ENCODE assay signal across 8 cellular contexts in the genomic region with DNA sequence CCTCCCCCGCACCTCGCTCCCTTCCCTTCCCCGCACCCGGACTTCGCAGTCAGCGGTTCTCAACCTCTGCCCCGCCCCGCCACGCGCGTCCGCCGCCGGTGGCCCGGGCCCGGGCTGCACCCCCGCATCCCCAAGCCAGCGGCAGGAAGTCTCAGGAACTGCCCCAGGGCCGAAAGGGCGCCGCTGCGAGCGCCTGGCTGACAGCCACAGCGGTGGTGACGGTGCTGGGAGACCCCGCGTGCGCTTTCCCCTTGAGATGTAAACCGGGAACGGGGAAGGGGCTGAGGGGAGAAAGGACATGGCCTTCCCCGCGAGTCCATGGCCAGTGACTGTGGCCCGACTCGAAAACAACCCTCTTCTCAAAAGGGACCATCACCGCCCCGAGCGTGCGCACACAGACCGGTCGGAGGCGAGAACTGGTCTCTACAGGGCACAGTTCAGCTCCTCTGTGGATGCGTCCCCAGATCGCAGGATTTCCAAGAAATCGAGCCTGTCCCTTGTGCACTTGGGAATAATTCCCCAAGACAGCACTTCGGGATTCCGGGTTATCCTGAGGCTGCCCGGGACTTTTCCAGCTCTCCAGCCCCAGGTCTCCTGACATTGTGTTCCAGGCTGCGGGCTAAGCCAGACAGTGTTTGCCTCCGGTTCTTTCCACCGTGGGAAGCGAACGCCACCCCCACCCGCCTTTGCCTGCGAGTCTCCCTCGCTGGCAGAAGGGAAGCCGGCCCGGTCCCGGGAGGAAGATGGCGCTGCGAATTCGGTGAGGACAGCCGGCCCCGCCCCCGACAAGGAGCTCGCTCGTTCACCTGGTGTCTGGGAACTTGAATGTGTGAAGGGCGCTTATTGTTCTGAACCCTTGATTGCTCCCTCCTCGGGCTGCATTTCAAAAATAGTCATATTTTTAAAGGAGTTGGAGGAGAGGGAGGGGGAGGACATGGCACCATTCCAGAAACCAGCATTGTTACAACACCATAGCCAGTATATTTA. TPM values are rescaled to one million over a fixed set of nuclear protein-coding genes. Genes with fewer than 3 reads are reported as not detected.
DNase-seq lines count a peak whose midpoint lies in the region; ATAC-seq, FAIRE-seq and TF ChIP-seq lines count a peak whose summit lies in the region.

No MANE protein-coding gene starts in this region.

- peaks cover 0 to 1% of the 10 kb centered on the region in 2 experiments for H3K36me3 ChIP-seq in keratinocyte (ENCODE audit: control insufficient read depth in 2 of 2, extremely low read depth in 1 of 2, insufficient read depth in 2 of 2, low read length in 2 of 2)
- no peaks in the 10 kb centered on the region for H3K36me3 ChIP-seq in small intestine (ENCODE audit: control insufficient read depth in 2 of 2, insufficient read depth in 2 of 2, low read length in 2 of 2)

- ATAC-seq in GM21576 (IDR thresholded peaks at IDR 0.05; ENCODE audit: unreplicated experiment), result peak; percentile 11
- no peak for ATAC-seq in GM18511 (IDR thresholded peaks at IDR 0.05; ENCODE audit: unreplicated experiment)
- no peak for ATAC-seq in HG03045 (IDR thresholded peaks at IDR 0.05; ENCODE audit: unreplicated experiment)

- peak; percentile 69 for FAIRE-seq in keratinocyte (lab: Jason Lieb, UNC)
- FAIRE-seq in small intestine (lab: Jason Lieb, UNC), result no peak

- DNase-seq in NCI-H2227 (lab: John Stamatoyannopoulos, UW; ENCODE audit: unreplicated experiment), result peak; percentile 84
- DNase-seq in cardiac fibroblast (ENCODE audit: low read depth in 2 of 2), result peak; percentile 29 to 48
- peak; percentile 44 for DNase-seq in keratinocyte (ENCODE audit: low read depth, low spot score)
- DNase-seq in small intestine, result peak; percentile 80
- no peak for DNase-seq in DMS114 treated with DMSO at 0.1 percent for 48 hours (lab: John Stamatoyannopoulos, UW; ENCODE audit: unreplicated experiment)

- peak overlapping the region; percentile 92 for H2AFZ ChIP-seq in keratinocyte (ENCODE audit: control insufficient read depth, low read length)

- peak; percentile 1 for TF ChIP-seq CTCF in cardiac fibroblast (IDR thresholded peaks at IDR 0.05; ENCODE audit: low read depth, low read length)
- TF ChIP-seq CTCF in keratinocyte (optimal IDR thresholded peaks at IDR 0.05 in 1 of 3, IDR thresholded peaks at IDR 0.05 in 1 of 3, conservative IDR thresholded peaks at IDR 0.05 in 1 of 3; ENCODE audit: extremely low read depth in 1 of 3, insufficient read depth in 2 of 3, low read length in 3 of 3), result peak in 2 of 3 experiments; percentile 34 to 57

- dilution Hi-C loops in keratinocyte (cut with MboI; ENCODE audit: extremely low pct_ligation_motif_present, low sequenced_read_pairs), result no loop called here

- H3K27ac ChIP-seq in keratinocyte (ENCODE audit: control insufficient read depth, insufficient read depth, low read length) (peak overlapping the region; percentile 68), small intestine (ENCODE audit: low read depth in 1 of 2, low read length in 1 of 2) (peak overlapping the region; percentile 85 to 94)

- H3K4me2 ChIP-seq in keratinocyte (ENCODE audit: control insufficient read depth, extremely low read depth, insufficient read depth, low read depth, low read length), result peak overlapping the region; percentile 97

- H3K9me3 ChIP-seq in keratinocyte (ENCODE audit: control insufficient read depth, low read depth, low read length), result no peaks in the 10 kb centered on the region
- H3K9me3 ChIP-seq in small intestine (ENCODE audit: control insufficient read depth, low read depth), result no peaks in the 10 kb centered on the region

- no peaks in the 10 kb centered on the region for H3K9me1 ChIP-seq in keratinocyte (ENCODE audit: control insufficient read depth, extremely low read depth, insufficient read depth, low read length)

- peak overlapping the region; percentile 71 for H3K9ac ChIP-seq in keratinocyte (ENCODE audit: control insufficient read depth, extremely low read depth, insufficient read depth, low read length)

- H3K27me3 ChIP-seq in keratinocyte (ENCODE audit: control insufficient read depth, extremely low read depth, insufficient read depth, low read length) (peaks cover 12% of the 10 kb centered on the region), small intestine (ENCODE audit: control insufficient read depth in 2 of 2, insufficient read depth in 2 of 2, low read length in 2 of 2) (no peaks in the 10 kb centered on the region)

- no peaks in the 10 kb centered on the region for H4K20me1 ChIP-seq in keratinocyte (ENCODE audit: control insufficient read depth, extremely low read depth, insufficient read depth, low read length)

- no peaks in the 10 kb centered on the region for H3K79me2 ChIP-seq in keratinocyte (ENCODE audit: control insufficient read depth, insufficient read depth, low read length)

- H3K4me1 ChIP-seq in keratinocyte (ENCODE audit: control insufficient read depth, extremely low read depth, insufficient read depth, low read length) (peaks cover 17% of the 10 kb centered on the region), small intestine (ENCODE audit: control insufficient read depth in 2 of 2, insufficient read depth in 1 of 2, low read depth in 1 of 2, low read length in 1 of 2) (no peaks in the 10 kb centered on the region)

- peak overlapping the region; percentile 13 to 48 for H3K4me3 ChIP-seq in cardiac fibroblast (replicated peaks in 1 of 2; ENCODE audit: low read depth in 2 of 2, low read length in 2 of 2)
- H3K4me3 ChIP-seq in keratinocyte (ENCODE audit: control insufficient read depth in 2 of 3, extremely low read depth in 1 of 3, insufficient read depth in 2 of 3, low read depth in 1 of 3, low read length in 3 of 3), result peak overlapping the region; percentile 67 to 91 (median 84)
- peak overlapping the region; percentile 37 to 81 for H3K4me3 ChIP-seq in small intestine (ENCODE audit: low read depth in 1 of 2, low read length in 2 of 2)

- 1 to 6% (median 2%) methylated on average over 60 to 68 of the region's 68 CpGs for WGBS in small intestine, 3 donors

RNA-seq across cellular contexts. Expression of a gene that starts 2.7 kb away (rescaled TPM):
- polyA plus RNA-seq in keratinocyte, result 4.3 to 5.4 TPM (median 4.6 TPM) in 3 replicates
- 3.6 TPM for polyA plus RNA-seq in keratinocyte (2011; ENCODE audit: low read depth)
- polyA plus RNA-seq in keratinocyte (2011; cell fraction: cytosol; rRNA removed), result 4.7 and 4.8 TPM in 2 replicates
- 11.7 and 12.9 TPM in 2 replicates for polyA plus RNA-seq in keratinocyte (2011; cell fraction: nucleus; rRNA removed)
- polyA plus RNA-seq in keratinocyte (2012; ENCODE audit: low replicate concordance), result 6.0 and 12.9 TPM in 2 replicates
- 1.8 to 4.2 TPM (median 3.8 TPM) in 3 replicates for polyA minus RNA-seq in keratinocyte
- polyA minus RNA-seq in keratinocyte (2011; cell fraction: cytosol; rRNA and poly(A)+ RNA removed), result 6.7 TPM
- 8.9 and 9.3 TPM in 2 replicates for polyA minus RNA-seq in keratinocyte (2011; cell fraction: nucleus; rRNA and poly(A)+ RNA removed)
- polyA plus RNA-seq in small intestine, result 10 to 100 TPM; 24.6 to 41.2 (median 33.2) TPM

Comparison
In these comparisons a context has a peak if more than half of its experiments do, and no peak if none do; other contexts are left out.
1. H3K4me3 ChIP-seq: peak in every context shown above with its lines; median percentile 84 in keratinocyte; 59 in small intestine; 30 in cardiac fibroblast.